ENCODE assay signal across 8 cellular contexts in genomic region chrX:67543818-67544217, GRCh38. TPM values are rescaled to one million over a fixed set of nuclear protein-coding genes. Genes with fewer than 3 reads are reported as not detected.
DNase-seq lines count a peak whose midpoint lies in the region; ATAC-seq and TF ChIP-seq lines count a peak whose summit lies in the region.

Gene AR, plus strand, starts transcription at chrX:67544021. Its CDS starts 1,126 bp downstream, at chrX:67545147.

- H3K27ac Mint-ChIP-seq in endothelial cell (ENCODE audit: unreplicated experiment): peak within 1 kb of the TSS; percentile 30

- H3K4me1 Mint-ChIP-seq in endothelial cell (ENCODE audit: unreplicated experiment): peaks cover 10% of the 10 kb centered on the region

- ATAC-seq in GM19035 (IDR thresholded peaks at IDR 0.05; ENCODE audit: unreplicated experiment): no peak
- ATAC-seq in GM21381 (IDR thresholded peaks at IDR 0.05; ENCODE audit: unreplicated experiment): no peak

- peaks cover 6% of the 10 kb centered on the region for H3K36me3 Mint-ChIP-seq in endothelial cell (ENCODE audit: low read depth, unreplicated experiment)

- no peaks in the 10 kb centered on the region for H3K9me3 Mint-ChIP-seq in endothelial cell (ENCODE audit: unreplicated experiment)

- intact Hi-C loops in vagina (cut with DNase I): loop anchor here (10.0 kb wide), 1 partner anchor 231 kb away; no protein-coding TSS in a partner anchor

- TF ChIP-seq CTCF in 22Rv1 (IDR thresholded peaks at IDR 0.05) (no peak), endothelial cell (IDR thresholded peaks at IDR 0.05; ENCODE audit: unreplicated experiment) (no peak), vagina (IDR thresholded peaks at IDR 0.05) (no peak), GM20000 (IDR thresholded peaks at IDR 0.05; ENCODE audit: extremely low read depth, missing control alignments) (no peak)

- no peaks in the 10 kb centered on the region for H3K4me1 ChIP-seq in vagina

- H3K4me3 Mint-ChIP-seq in endothelial cell (ENCODE audit: unreplicated experiment): peak within 1 kb of the TSS; percentile 94

- H3K9me3 ChIP-seq in vagina: no peaks in the 10 kb centered on the region

- H3K27me3 ChIP-seq in vagina: peaks cover 4% of the 10 kb centered on the region

- TF ChIP-seq POLR2A in vagina (IDR thresholded peaks at IDR 0.05): peak in 1 of 2 donors; percentile 51

- H3K4me3 ChIP-seq in vagina: peak within 1 kb of the TSS; percentile 55 to 65

- DNase-seq in Kasumi-1 (lab: John Stamatoyannopoulos, UW): peak; percentile 51 to 76
- peak; percentile 58 for DNase-seq in endothelial cell (ENCODE audit: low spot score)
- peak; percentile 90 for DNase-seq in mesenteric fat pad (ENCODE audit: low spot score)
- no peak for DNase-seq in vagina (ENCODE audit: extremely low spot score in 2 of 2)
- DNase-seq in GM20000 (ENCODE audit: low spot score): no peak

- H3K27me3 Mint-ChIP-seq in endothelial cell (ENCODE audit: unreplicated experiment): peaks cover 4% of the 10 kb centered on the region

- H3K27ac ChIP-seq in 22Rv1: peak within 1 kb of the TSS; percentile 98
- peak within 1 kb of the TSS; percentile 89 for H3K27ac ChIP-seq in vagina

- no peaks in the 10 kb centered on the region for H3K36me3 ChIP-seq in vagina

RNA-seq across cellular contexts. Expression of gene AR, which starts in this region (rescaled TPM):
- total RNA-seq in endothelial cell (ENCODE audit: unreplicated experiment) (20.2 TPM), mesenteric fat pad (19.3 TPM), vagina (35.1 TPM)

Comparison
In these comparisons a context has a peak if more than half of its experiments do, and no peak if none do; other contexts are left out.
1. DNase-seq: peak in Kasumi-1 (2 of 2), endothelial cell (single experiment) and mesenteric fat pad (single experiment); none in vagina (0 of 2) and GM20000 (single experiment).